ENCODE assay signal across 8 cellular contexts in genomic region chr6:21593412-21593926, GRCh38. TPM values are rescaled to one million over a fixed set of nuclear protein-coding genes. Genes with fewer than 3 reads are reported as not detected.
DNase-seq lines count a peak whose midpoint lies in the region; ATAC-seq, FAIRE-seq and TF ChIP-seq lines count a peak whose summit lies in the region.

TSS of gene SOX4 (plus strand) at chr6:21593751. CDS start at chr6:21594535, 784 bp downstream.

- H3K4me3 ChIP-seq in tibial nerve, result peak within 1 kb of the TSS; percentile 61 to 95 (median 76)

- H3K4me3 Mint-ChIP-seq in H9, result peak within 1 kb of the TSS in 1 of 2 experiments; percentile 16; a peak in 1 of 5 replicates
- H3K4me3 Mint-ChIP-seq in activated naive CD4-positive, alpha-beta T cell treated with anti-CD3 and anti-CD28 coated beads for 36 hours, result no peak within 1 kb of the TSS
- H3K4me3 Mint-ChIP-seq in natural killer cell treated with Interleukin-12 subunit alpha and Interleukin-12 subunit beta and Interleukin-15 and Interleukin-18, amount 100 ng/mL, for 72 hours, result peak within 1 kb of the TSS; percentile 85

- H3K27me3 Mint-ChIP-seq in H9 (ENCODE audit: low read depth), result peaks cover 4% of the 10 kb centered on the region; the same call in 1 of the 2 replicates
- peaks cover 50% of the 10 kb centered on the region for H3K27me3 Mint-ChIP-seq in activated naive CD4-positive, alpha-beta T cell treated with anti-CD3 and anti-CD28 coated beads for 36 hours (ENCODE audit: low read depth)
- H3K27me3 Mint-ChIP-seq in natural killer cell treated with Interleukin-12 subunit alpha and Interleukin-12 subunit beta and Interleukin-15 and Interleukin-18, amount 100 ng/mL, for 72 hours, result peaks cover 7 to 17% of the 10 kb centered on the region in 2 donors

- peak within 1 kb of the TSS; percentile 91 for H3K9ac ChIP-seq in H9 (ENCODE audit: extremely low read depth, insufficient read length, low read length)

- peaks cover 10 to 18% of the 10 kb centered on the region in 2 experiments for H3K9me3 Mint-ChIP-seq in H9
- no peaks in the 10 kb centered on the region for H3K9me3 Mint-ChIP-seq in activated naive CD4-positive, alpha-beta T cell treated with anti-CD3 and anti-CD28 coated beads for 36 hours
- H3K9me3 Mint-ChIP-seq in natural killer cell treated with Interleukin-12 subunit alpha and Interleukin-12 subunit beta and Interleukin-15 and Interleukin-18, amount 100 ng/mL, for 72 hours, result no peaks in the 10 kb centered on the region

- H2BK120ac ChIP-seq in H9 (ENCODE audit: low read depth, low read length, poor library complexity, severe bottlenecking), result no peak within 1 kb of the TSS

- H3K18ac ChIP-seq in H9 (ENCODE audit: insufficient read length, low read depth, low read length), result peak within 1 kb of the TSS; percentile 9

- no peaks in the 10 kb centered on the region for H4K20me1 ChIP-seq in H9 (ENCODE audit: control insufficient read depth, insufficient read depth, insufficient read length)

- H2BK20ac ChIP-seq in H9 (ENCODE audit: low read depth, low read length, poor library complexity, severe bottlenecking), result no peak within 1 kb of the TSS

- peak; percentile 53 to 82 for TF ChIP-seq POLR2A in tibial nerve (IDR thresholded peaks at IDR 0.05)

- peak; percentile 85 for DNase-seq in GM04504 (ENCODE audit: low read depth)
- DNase-seq in H9, result peak; percentile 97
- peak; percentile 94 for DNase-seq in LHCN-M2 (ENCODE audit: low read depth)
- peak; percentile 92 for DNase-seq in RCC 7860 (ENCODE audit: low spot score)
- peak; percentile 68 for DNase-seq in activated naive CD4-positive, alpha-beta T cell treated with anti-CD3 and anti-CD28 coated beads for 36 hours
- DNase-seq in foreskin keratinocyte, result peak; percentile 90 to 94
- DNase-seq in natural killer cell treated with Interleukin-12 subunit alpha and Interleukin-12 subunit beta and Interleukin-15 and Interleukin-18, amount 100 ng/mL, for 72 hours (ENCODE audit: low spot score), result peak; percentile 79
- peak; percentile 77 to 91 for DNase-seq in tibial nerve (ENCODE audit: low spot score in 2 of 2)

- H3K27me3 ChIP-seq in H9 (ENCODE audit: insufficient read depth, low read length) (no peaks in the 10 kb centered on the region), foreskin keratinocyte (no peaks in the 10 kb centered on the region), tibial nerve (no peaks in the 10 kb centered on the region)

- peak; percentile 92 for FAIRE-seq in RCC 7860 (lab: Jason Lieb, UNC)

- H3K36me3 Mint-ChIP-seq in H9 (ENCODE audit: insufficient read depth in 1 of 3, low read depth in 3 of 3), result peaks cover 30 to 34% (median 32%) of the 10 kb centered on the region in 3 experiments
- H3K36me3 Mint-ChIP-seq in activated naive CD4-positive, alpha-beta T cell treated with anti-CD3 and anti-CD28 coated beads for 36 hours (ENCODE audit: low read depth), result no peaks in the 10 kb centered on the region
- no peaks in the 10 kb centered on the region for H3K36me3 Mint-ChIP-seq in natural killer cell treated with Interleukin-12 subunit alpha and Interleukin-12 subunit beta and Interleukin-15 and Interleukin-18, amount 100 ng/mL, for 72 hours

- H3K23me2 ChIP-seq in H9 (ENCODE audit: insufficient read length, low read depth, low read length, poor library complexity, severe bottlenecking), result peaks cover 10% of the 10 kb centered on the region

- TF ChIP-seq CTCF in H9 (conservative IDR thresholded peaks at IDR 0.05) (no peak), foreskin keratinocyte (conservative IDR thresholded peaks at IDR 0.05) (no peak), tibial nerve (IDR thresholded peaks at IDR 0.05) (no peak)

- peaks cover 37% of the 10 kb centered on the region; the same call in 1 of the 2 replicates for H3K79me2 ChIP-seq in H9 (ENCODE audit: insufficient read depth, low read length)

- H3K27ac ChIP-seq in H9 (ENCODE audit: insufficient read length, low read depth, low read length) (peak within 1 kb of the TSS; percentile 56), foreskin keratinocyte (peak within 1 kb of the TSS; percentile 90), tibial nerve (peak within 1 kb of the TSS; percentile 82 to 96 (median 90))

- H3K27ac Mint-ChIP-seq in H9, result peak within 1 kb of the TSS; percentile 92 to 97 (median 97)
- H3K27ac Mint-ChIP-seq in activated naive CD4-positive, alpha-beta T cell treated with anti-CD3 and anti-CD28 coated beads for 36 hours, result no peak within 1 kb of the TSS
- peak within 1 kb of the TSS in 1 of 2 donors; percentile 35 for H3K27ac Mint-ChIP-seq in natural killer cell treated with Interleukin-12 subunit alpha and Interleukin-12 subunit beta and Interleukin-15 and Interleukin-18, amount 100 ng/mL, for 72 hours

- H2BK12ac ChIP-seq in H9 (ENCODE audit: insufficient read length, low read depth, low read length), result no peak within 1 kb of the TSS

- no peak within 1 kb of the TSS for H2AFZ ChIP-seq in H9 (ENCODE audit: low read length)

- no peak within 1 kb of the TSS for H4K8ac ChIP-seq in H9 (replicated peaks; ENCODE audit: insufficient read length, low read depth, low read length)

- H2BK15ac ChIP-seq in H9 (ENCODE audit: low read depth, low read length), result no peak within 1 kb of the TSS

- no peak within 1 kb of the TSS for H4K91ac ChIP-seq in H9 (ENCODE audit: insufficient read length, low read depth, low read length)

- H2AK5ac ChIP-seq in H9 (ENCODE audit: insufficient read length, low read length), result no peak within 1 kb of the TSS

- H3K36me3 ChIP-seq in tibial nerve, result no peaks in the 10 kb centered on the region

- H3K14ac ChIP-seq in H9 (ENCODE audit: insufficient read depth, low read length), result peak within 1 kb of the TSS; percentile 61

- WGBS in H9 (ENCODE audit: extremely low coverage, insufficient read length, low lambda C conversion rate), result no CpG with 5 or more reads among the region's 19 CpGs
- 0 to 1% methylated on average over 19 of the region's 19 CpGs for WGBS in tibial nerve, 2 donors

- H3K4ac ChIP-seq in H9 (ENCODE audit: low read depth, low read length), result no peak within 1 kb of the TSS

- H3K9me3 ChIP-seq in H9 (ENCODE audit: control insufficient read depth, low read depth, low read length), result no peaks in the 10 kb centered on the region
- H3K9me3 ChIP-seq in tibial nerve, result no peaks in the 10 kb centered on the region

- no peak within 1 kb of the TSS for H4K5ac ChIP-seq in H9 (ENCODE audit: insufficient read length, low read depth, low read length)

- peaks cover 16 to 20% of the 10 kb centered on the region in 2 experiments for H3K4me1 Mint-ChIP-seq in H9
- peaks cover 22% of the 10 kb centered on the region for H3K4me1 Mint-ChIP-seq in activated naive CD4-positive, alpha-beta T cell treated with anti-CD3 and anti-CD28 coated beads for 36 hours (ENCODE audit: low read depth)
- peaks cover 15 to 20% of the 10 kb centered on the region in 2 donors for H3K4me1 Mint-ChIP-seq in natural killer cell treated with Interleukin-12 subunit alpha and Interleukin-12 subunit beta and Interleukin-15 and Interleukin-18, amount 100 ng/mL, for 72 hours (ENCODE audit: low read depth in 2 of 2)

- no peak within 1 kb of the TSS for H3K23ac ChIP-seq in H9 (ENCODE audit: insufficient read length, low read depth, low read length)

- H3K4me2 ChIP-seq in H9 (ENCODE audit: insufficient read depth, insufficient read length, low read length), result peak within 1 kb of the TSS; percentile 93

- no peak within 1 kb of the TSS for H2BK5ac ChIP-seq in H9 (ENCODE audit: insufficient read length, low read length)

- H3K56ac ChIP-seq in H9 (ENCODE audit: insufficient read length, low read depth, low read length), result no peak within 1 kb of the TSS

- H3K79me1 ChIP-seq in H9 (ENCODE audit: insufficient read depth, low read depth, low read length, poor library complexity, severe bottlenecking), result no peaks in the 10 kb centered on the region

- H3T11ph ChIP-seq in H9 (ENCODE audit: low read length), result no peak within 1 kb of the TSS

- intact Hi-C loops in activated naive CD4-positive, alpha-beta T cell treated with anti-CD3 and anti-CD28 coated beads for 36 hours (cut with micrococcal nuclease), result loop anchor here (5.0 to 10.0 kb wide), 4 partner anchors 251 to 1191 kb away; partner anchors contain the start of gene E2F3

- CTCF ChIA-PET in activated naive CD4-positive, alpha-beta T cell treated with anti-CD3 and anti-CD28 coated beads for 36 hours (lab: Charles Lee), result interaction anchor here (0.7 to 0.9 kb wide), 2 partner anchors 155 to 1030 kb away, joined by 3 read pairs; no protein-coding TSS in a partner anchor

- H3K4me1 ChIP-seq in H9 (ENCODE audit: insufficient read depth, low read length) (no peaks in the 10 kb centered on the region), foreskin keratinocyte (peaks cover 3% of the 10 kb centered on the region), tibial nerve (peaks cover 0 to 26% (median 7%) of the 10 kb centered on the region in 4 donors)

- peak; percentile 42 to 97 for TF ChIP-seq EP300 in tibial nerve (IDR thresholded peaks at IDR 0.05)

- ATAC-seq in foreskin keratinocyte, result peak; percentile 78
- peak; percentile 77 to 80 for ATAC-seq in natural killer cell treated with Interleukin-12 subunit alpha and Interleukin-12 subunit beta and Interleukin-15 and Interleukin-18, amount 100 ng/mL, for 72 hours

RNA-seq across cellular contexts. Expression of gene SOX4, which starts in this region (rescaled TPM):
- total RNA-seq in H9 (2021) (108 and 112 TPM in 2 replicates), LHCN-M2 (2014; rRNA removed) (4.3 and 6.2 TPM in 2 replicates), foreskin keratinocyte (12.0 and 24.2 TPM in 2 replicates), tibial nerve (1 to 10 TPM; 5.2 to 9.3 (median 8.1) TPM)
- 3.3 TPM for polyA plus RNA-seq in LHCN-M2 (2012)
- total RNA-seq in activated naive CD4-positive, alpha-beta T cell treated with anti-CD3 and anti-CD28 coated beads for 36 hours, result under 1 TPM; 0.69 to 0.72 TPM
- 5.5 and 9.6 TPM in 2 replicates for polyA plus RNA-seq in foreskin keratinocyte
- total RNA-seq in natural killer cell treated with Interleukin-12 subunit alpha and Interleukin-12 subunit beta and Interleukin-15 and Interleukin-18, amount 100 ng/mL, for 72 hours, result 1 to 10 TPM in 1 of 2 donors, under 1 TPM in 1; 0.98 to 1.5 TPM

Comparison
In these comparisons a context has a peak if more than half of its experiments do, and no peak if none do; other contexts are left out.
1. Peak in every context shown above with its lines: DNase-seq, ATAC-seq, H3K4me3 ChIP-seq and H3K27ac ChIP-seq.
2. Peak in DNase-seq in activated naive CD4-positive, alpha-beta T cell treated with anti-CD3 and anti-CD28 coated beads for 36 hours; RNA of the gene not detected or under 1 TPM.